In the genomic region with DNA sequence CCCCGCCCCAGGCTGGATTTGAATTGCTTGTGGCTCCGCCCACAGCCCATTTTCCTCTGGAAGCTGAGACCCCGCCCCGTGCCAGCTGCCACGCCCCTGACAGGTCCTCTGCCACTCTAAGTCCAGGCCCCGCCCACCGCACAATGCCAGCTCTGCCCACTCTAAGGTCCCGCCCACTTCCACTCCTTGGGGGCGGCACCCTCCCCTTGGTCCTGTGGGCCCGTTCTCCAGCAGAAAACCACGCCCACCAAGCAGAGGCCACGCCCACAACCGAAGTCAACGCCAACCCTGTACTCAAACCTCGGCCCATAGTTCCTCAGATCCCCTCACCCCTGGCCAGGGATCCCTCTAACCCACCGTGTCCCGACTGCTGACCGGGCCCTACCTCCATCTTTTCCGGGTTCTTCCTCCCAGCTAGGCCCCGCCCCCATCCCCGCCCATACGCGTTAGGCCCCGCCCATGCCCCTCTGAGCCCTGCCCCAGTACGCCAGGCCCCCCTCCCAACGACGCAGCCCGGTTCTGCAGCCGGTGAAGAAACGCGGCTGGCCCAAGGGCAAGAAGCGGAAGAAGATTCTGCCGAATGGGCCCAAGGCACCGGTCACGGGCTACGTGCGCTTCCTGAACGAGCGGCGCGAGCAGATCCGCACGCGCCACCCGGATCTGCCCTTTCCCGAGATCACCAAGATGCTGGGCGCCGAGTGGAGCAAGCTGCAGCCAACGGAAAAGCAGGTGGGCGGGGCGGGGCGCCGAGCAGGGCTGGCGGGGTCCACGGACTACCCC, we compare ENCODE assay signal across 1 cellular context.
TF ChIP-seq lines count a peak whose summit lies in the region.

No MANE protein-coding gene starts in this region.

TF ChIP-seq in K562, 482 proteins besides CTCF, POLR2A, EP300 and RAD21 (continued from another document):
- TF ChIP-seq, protein P1, sequence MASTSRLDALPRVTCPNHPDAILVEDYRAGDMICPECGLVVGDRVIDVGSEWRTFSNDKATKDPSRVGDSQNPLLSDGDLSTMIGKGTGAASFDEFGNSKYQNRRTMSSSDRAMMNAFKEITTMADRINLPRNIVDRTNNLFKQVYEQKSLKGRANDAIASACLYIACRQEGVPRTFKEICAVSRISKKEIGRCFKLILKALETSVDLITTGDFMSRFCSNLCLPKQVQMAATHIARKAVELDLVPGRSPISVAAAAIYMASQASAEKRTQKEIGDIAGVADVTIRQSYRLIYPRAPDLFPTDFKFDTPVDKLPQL (IDR thresholded peaks at IDR 0.05; ENCODE audit: extremely low read depth, insufficient read length): no peak
- TF ChIP-seq NRF1 (conservative IDR thresholded peaks at IDR 0.05 in 1 of 2, IDR thresholded peaks at IDR 0.05 in 1 of 2) (peak; percentile 59 to 67), ZNF232 (CRISPR knock-in tag; IDR thresholded peaks at IDR 0.05) (no peak), TFAM (CRISPR knock-in tag; conservative IDR thresholded peaks at IDR 0.05) (no peak), SMARCE1 (IDR thresholded peaks at IDR 0.05) (no peak), SREBF2 (CRISPR knock-in tag; IDR thresholded peaks at IDR 0.05) (no peak), MAZ (CRISPR knock-in tag; conservative IDR thresholded peaks at IDR 0.05 in 1 of 2, IDR thresholded peaks at IDR 0.05 in 1 of 2) (peak in 1 of 2 experiments; percentile 58; a peak in 2 of 4 replicates), ZNF586 (CRISPR knock-in tag; conservative IDR thresholded peaks at IDR 0.05) (no peak), SAP30 (IDR thresholded peaks at IDR 0.05; ENCODE audit: borderline replicate concordance, insufficient read depth, low read depth, low read length, poor library complexity, severe bottlenecking) (no peak), FOXJ2 (tag; IDR thresholded peaks at IDR 0.05) (no peak), POLR2H (tag; IDR thresholded peaks at IDR 0.05; ENCODE audit: low read depth) (no peak), ZNF140 (CRISPR knock-in tag; IDR thresholded peaks at IDR 0.05) (no peak), TCF3 (CRISPR knock-in tag; IDR thresholded peaks at IDR 0.05) (no peak), PATZ1 (CRISPR knock-in tag; IDR thresholded peaks at IDR 0.05; ENCODE audit: borderline replicate concordance) (no peak), MAFK (IDR thresholded peaks at IDR 0.05; ENCODE audit: low read length) (no peak), MYNN (IDR thresholded peaks at IDR 0.05) (peak; percentile 76), MYNN (CRISPR knock-in tag; IDR thresholded peaks at IDR 0.05) (no peak), CCAR2 (IDR thresholded peaks at IDR 0.05; ENCODE audit: low read depth, low read length) (no peak), XRCC3 (IDR thresholded peaks at IDR 0.05) (no peak), THRAP3 (IDR thresholded peaks at IDR 0.05; ENCODE audit: borderline replicate concordance) (no peak), MBD2 (IDR thresholded peaks at IDR 0.05; ENCODE audit: borderline replicate concordance, low read depth) (0 out of 2 replicates have a peak, but pooled peaks have one; percentile 47)
- TF ChIP-seq, protein P2, sequence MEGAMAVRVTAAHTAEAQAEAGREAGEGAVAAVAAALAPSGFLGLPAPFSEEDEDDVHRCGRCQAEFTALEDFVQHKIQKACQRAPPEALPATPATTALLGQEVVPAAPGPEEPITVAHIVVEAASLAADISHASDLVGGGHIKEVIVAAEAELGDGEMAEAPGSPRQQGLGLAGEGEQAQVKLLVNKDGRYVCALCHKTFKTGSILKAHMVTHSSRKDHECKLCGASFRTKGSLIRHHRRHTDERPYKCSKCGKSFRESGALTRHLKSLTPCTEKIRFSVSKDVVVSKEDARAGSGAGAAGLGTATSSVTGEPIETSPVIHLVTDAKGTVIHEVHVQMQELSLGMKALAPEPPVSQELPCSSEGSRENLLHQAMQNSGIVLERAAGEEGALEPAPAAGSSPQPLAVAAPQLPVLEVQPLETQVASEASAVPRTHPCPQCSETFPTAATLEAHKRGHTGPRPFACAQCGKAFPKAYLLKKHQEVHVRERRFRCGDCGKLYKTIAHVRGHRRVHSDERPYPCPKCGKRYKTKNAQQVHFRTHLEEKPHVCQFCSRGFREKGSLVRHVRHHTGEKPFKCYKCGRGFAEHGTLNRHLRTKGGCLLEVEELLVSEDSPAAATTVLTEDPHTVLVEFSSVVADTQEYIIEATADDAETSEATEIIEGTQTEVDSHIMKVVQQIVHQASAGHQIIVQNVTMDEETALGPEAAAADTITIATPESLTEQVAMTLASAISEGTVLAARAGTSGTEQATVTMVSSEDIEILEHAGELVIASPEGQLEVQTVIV (CRISPR knock-in tag; IDR thresholded peaks at IDR 0.05; ENCODE audit: borderline replicate concordance): no peak
- TF ChIP-seq, protein P3, sequence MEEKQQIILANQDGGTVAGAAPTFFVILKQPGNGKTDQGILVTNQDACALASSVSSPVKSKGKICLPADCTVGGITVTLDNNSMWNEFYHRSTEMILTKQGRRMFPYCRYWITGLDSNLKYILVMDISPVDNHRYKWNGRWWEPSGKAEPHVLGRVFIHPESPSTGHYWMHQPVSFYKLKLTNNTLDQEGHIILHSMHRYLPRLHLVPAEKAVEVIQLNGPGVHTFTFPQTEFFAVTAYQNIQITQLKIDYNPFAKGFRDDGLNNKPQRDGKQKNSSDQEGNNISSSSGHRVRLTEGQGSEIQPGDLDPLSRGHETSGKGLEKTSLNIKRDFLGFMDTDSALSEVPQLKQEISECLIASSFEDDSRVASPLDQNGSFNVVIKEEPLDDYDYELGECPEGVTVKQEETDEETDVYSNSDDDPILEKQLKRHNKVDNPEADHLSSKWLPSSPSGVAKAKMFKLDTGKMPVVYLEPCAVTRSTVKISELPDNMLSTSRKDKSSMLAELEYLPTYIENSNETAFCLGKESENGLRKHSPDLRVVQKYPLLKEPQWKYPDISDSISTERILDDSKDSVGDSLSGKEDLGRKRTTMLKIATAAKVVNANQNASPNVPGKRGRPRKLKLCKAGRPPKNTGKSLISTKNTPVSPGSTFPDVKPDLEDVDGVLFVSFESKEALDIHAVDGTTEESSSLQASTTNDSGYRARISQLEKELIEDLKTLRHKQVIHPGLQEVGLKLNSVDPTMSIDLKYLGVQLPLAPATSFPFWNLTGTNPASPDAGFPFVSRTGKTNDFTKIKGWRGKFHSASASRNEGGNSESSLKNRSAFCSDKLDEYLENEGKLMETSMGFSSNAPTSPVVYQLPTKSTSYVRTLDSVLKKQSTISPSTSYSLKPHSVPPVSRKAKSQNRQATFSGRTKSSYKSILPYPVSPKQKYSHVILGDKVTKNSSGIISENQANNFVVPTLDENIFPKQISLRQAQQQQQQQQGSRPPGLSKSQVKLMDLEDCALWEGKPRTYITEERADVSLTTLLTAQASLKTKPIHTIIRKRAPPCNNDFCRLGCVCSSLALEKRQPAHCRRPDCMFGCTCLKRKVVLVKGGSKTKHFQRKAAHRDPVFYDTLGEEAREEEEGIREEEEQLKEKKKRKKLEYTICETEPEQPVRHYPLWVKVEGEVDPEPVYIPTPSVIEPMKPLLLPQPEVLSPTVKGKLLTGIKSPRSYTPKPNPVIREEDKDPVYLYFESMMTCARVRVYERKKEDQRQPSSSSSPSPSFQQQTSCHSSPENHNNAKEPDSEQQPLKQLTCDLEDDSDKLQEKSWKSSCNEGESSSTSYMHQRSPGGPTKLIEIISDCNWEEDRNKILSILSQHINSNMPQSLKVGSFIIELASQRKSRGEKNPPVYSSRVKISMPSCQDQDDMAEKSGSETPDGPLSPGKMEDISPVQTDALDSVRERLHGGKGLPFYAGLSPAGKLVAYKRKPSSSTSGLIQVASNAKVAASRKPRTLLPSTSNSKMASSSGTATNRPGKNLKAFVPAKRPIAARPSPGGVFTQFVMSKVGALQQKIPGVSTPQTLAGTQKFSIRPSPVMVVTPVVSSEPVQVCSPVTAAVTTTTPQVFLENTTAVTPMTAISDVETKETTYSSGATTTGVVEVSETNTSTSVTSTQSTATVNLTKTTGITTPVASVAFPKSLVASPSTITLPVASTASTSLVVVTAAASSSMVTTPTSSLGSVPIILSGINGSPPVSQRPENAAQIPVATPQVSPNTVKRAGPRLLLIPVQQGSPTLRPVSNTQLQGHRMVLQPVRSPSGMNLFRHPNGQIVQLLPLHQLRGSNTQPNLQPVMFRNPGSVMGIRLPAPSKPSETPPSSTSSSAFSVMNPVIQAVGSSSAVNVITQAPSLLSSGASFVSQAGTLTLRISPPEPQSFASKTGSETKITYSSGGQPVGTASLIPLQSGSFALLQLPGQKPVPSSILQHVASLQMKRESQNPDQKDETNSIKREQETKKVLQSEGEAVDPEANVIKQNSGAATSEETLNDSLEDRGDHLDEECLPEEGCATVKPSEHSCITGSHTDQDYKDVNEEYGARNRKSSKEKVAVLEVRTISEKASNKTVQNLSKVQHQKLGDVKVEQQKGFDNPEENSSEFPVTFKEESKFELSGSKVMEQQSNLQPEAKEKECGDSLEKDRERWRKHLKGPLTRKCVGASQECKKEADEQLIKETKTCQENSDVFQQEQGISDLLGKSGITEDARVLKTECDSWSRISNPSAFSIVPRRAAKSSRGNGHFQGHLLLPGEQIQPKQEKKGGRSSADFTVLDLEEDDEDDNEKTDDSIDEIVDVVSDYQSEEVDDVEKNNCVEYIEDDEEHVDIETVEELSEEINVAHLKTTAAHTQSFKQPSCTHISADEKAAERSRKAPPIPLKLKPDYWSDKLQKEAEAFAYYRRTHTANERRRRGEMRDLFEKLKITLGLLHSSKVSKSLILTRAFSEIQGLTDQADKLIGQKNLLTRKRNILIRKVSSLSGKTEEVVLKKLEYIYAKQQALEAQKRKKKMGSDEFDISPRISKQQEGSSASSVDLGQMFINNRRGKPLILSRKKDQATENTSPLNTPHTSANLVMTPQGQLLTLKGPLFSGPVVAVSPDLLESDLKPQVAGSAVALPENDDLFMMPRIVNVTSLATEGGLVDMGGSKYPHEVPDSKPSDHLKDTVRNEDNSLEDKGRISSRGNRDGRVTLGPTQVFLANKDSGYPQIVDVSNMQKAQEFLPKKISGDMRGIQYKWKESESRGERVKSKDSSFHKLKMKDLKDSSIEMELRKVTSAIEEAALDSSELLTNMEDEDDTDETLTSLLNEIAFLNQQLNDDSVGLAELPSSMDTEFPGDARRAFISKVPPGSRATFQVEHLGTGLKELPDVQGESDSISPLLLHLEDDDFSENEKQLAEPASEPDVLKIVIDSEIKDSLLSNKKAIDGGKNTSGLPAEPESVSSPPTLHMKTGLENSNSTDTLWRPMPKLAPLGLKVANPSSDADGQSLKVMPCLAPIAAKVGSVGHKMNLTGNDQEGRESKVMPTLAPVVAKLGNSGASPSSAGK (IDR thresholded peaks at IDR 0.05): no peak
- TF ChIP-seq, protein P4, sequence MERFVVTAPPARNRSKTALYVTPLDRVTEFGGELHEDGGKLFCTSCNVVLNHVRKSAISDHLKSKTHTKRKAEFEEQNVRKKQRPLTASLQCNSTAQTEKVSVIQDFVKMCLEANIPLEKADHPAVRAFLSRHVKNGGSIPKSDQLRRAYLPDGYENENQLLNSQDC (CRISPR knock-in tag; IDR thresholded peaks at IDR 0.05): no peak
